Comparison of ENCODE assay signal across 12 cellular contexts in the genomic region with DNA sequence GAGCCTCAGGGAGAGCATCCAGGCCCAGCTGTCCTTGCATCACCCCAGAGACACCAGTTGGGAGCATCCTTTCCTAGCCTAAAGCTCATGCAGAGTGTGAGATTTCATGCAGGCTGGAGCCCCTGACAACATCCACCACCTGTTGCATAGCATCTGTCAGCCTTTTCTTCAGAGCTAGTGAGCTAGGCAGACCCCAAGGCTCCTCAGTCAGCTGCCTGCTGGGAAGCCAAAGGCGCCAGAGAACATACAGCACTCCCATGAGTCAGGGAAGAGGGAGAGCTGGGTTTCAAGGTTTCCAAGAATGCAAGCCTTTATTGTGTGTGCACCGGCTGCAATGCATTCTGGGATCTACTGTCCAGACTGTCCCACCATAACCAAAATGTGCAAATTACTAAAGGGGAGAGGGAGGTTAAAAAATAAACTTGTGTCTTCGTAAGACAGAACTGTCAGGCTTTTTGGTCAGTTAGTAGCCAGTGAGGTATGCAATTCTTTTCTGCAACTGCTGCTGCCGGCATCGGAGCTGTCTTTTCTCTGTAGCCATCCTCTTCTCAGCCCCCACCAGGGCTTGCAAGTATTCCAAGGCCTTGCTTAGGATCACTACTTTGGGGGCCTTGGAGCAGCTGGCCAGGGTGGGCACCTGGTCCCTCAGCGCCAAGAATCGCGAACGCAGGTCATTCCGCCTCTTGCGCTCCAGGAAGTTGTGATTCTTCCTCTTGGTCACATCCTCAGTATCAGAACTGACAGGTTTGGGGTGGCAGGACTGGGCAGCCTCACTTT. TPM values are rescaled to one million over a fixed set of nuclear protein-coding genes. Genes with fewer than 3 reads are reported as not detected.
DNase-seq lines count a peak whose midpoint lies in the region; ATAC-seq lines count a peak whose summit lies in the region.
"Had no signal": no experiment of that assay in that cellular context is flagged by ENCODE, and none has a peak within 500 bp of the region (broad histone marks: within the 10 kb centered on the region; RNA-seq: fewer than 3 reads in every experiment).

No MANE protein-coding gene starts in this region.

- peak; percentile 55 for DNase-seq in AG08396 (ENCODE audit: low spot score)
- peak; percentile 68 for DNase-seq in HT1080 (ENCODE audit: low read depth)
- DNase-seq in SK-MEL-5 (ENCODE audit: low read depth, low spot score) = peak; percentile 28
- peak; percentile 48 for DNase-seq in hepatic stellate cell (ENCODE audit: low spot score)
- DNase-seq in T-helper 1 cell = no peak
- DNase-seq in effector CD8-positive, alpha-beta T cell (lab: John Stamatoyannopoulos, UW) = no peak
- DNase-seq: activated CD4-positive, alpha-beta T cell treated with anti-CD3 and anti-CD28 coated beads, Interleukin-2, amount 10 ng/mL, durations not matched to agents 7 days and 5 days; activated gamma-delta T cell treated with Interleukin-2 at 50 U/mL for 16 hours; GF-D8 had no signal

- in situ Hi-C loops in SK-MEL-5 (cut with HindIII; ENCODE audit: low pct_unique_long_range_greater_than_20kb, low sequenced_read_pairs) = no loop called here

- ATAC-seq in HG03521 (IDR thresholded peaks at IDR 0.05; ENCODE audit: unreplicated experiment) (no peak), HG03439 (IDR thresholded peaks at IDR 0.05; ENCODE audit: unreplicated experiment) (no peak)

RNA-seq across cellular contexts. Expression of gene MYCL, which starts 4.6 kb away (rescaled TPM):
- total RNA-seq in HT1080 (2014; rRNA removed; shearing (Covaris generic)) = 0.40 and 5.6 TPM in 2 replicates
- 1.0 and 1.4 TPM in 2 replicates for polyA plus RNA-seq in HT1080 (2015; cell fraction: cytosol; rRNA removed)
- polyA plus RNA-seq in HT1080 (2015; cell fraction: nucleus; rRNA removed) = 0.98 and 1.8 TPM in 2 replicates
- total RNA-seq in SK-MEL-5 (2014; rRNA removed; shearing (Covaris generic)) = 4.1 and 5.1 TPM in 2 replicates
- polyA plus RNA-seq in SK-MEL-5 (2015; cell fraction: cytosol; rRNA removed) = 6.8 and 8.9 TPM in 2 replicates
- polyA plus RNA-seq in SK-MEL-5 (2015; cell fraction: nucleus; rRNA removed) = 3.3 and 4.0 TPM in 2 replicates
- total RNA-seq: activated CD4-positive, alpha-beta T cell treated with anti-CD3 and anti-CD28 coated beads, Interleukin-2, amount 10 ng/mL, durations not matched to agents 7 days and 5 days had no signal

RNA-seq across cellular contexts. Expression of gene TRIT1, which starts 13.8 kb away (rescaled TPM):
- total RNA-seq in HT1080 (2014; rRNA removed; shearing (Covaris generic)) = 23.0 and 25.6 TPM in 2 replicates
- polyA plus RNA-seq in HT1080 (2015; cell fraction: cytosol; rRNA removed) = 22.7 and 22.8 TPM in 2 replicates
- 36.2 and 43.6 TPM in 2 replicates for polyA plus RNA-seq in HT1080 (2015; cell fraction: nucleus; rRNA removed)
- 41.7 and 43.9 TPM in 2 replicates for total RNA-seq in SK-MEL-5 (2014; rRNA removed; shearing (Covaris generic))
- polyA plus RNA-seq in SK-MEL-5 (2015; cell fraction: cytosol; rRNA removed) = 15.6 and 16.0 TPM in 2 replicates
- polyA plus RNA-seq in SK-MEL-5 (2015; cell fraction: nucleus; rRNA removed) = 57.3 and 69.9 TPM in 2 replicates

RNA-seq across cellular contexts. Expression of gene MFSD2A, which starts 57.8 kb away (rescaled TPM):
- total RNA-seq in HT1080 (2014; rRNA removed; shearing (Covaris generic)) = 0.19 and 0.37 TPM in 2 replicates
- polyA plus RNA-seq in HT1080 (2015; cell fraction: cytosol; rRNA removed) = 0.09 TPM in 2 replicates
- 0.39 and 0.56 TPM in 2 replicates for polyA plus RNA-seq in HT1080 (2015; cell fraction: nucleus; rRNA removed)
- 3.1 and 3.9 TPM in 2 replicates for total RNA-seq in SK-MEL-5 (2014; rRNA removed; shearing (Covaris generic))
- 4.1 and 4.4 TPM in 2 replicates for polyA plus RNA-seq in SK-MEL-5 (2015; cell fraction: cytosol; rRNA removed)
- polyA plus RNA-seq in SK-MEL-5 (2015; cell fraction: nucleus; rRNA removed) = 3.3 and 9.4 TPM in 2 replicates
- total RNA-seq: dermis blood vessel endothelial cell had no signal

Comparison
In these comparisons a context has a peak if more than half of its experiments do, and no peak if none do; other contexts are left out.
1. DNase-seq: peak in AG08396 (single experiment), HT1080 (single experiment), SK-MEL-5 (single experiment) and hepatic stellate cell (single experiment); none in T-helper 1 cell (0 of 5) and effector CD8-positive, alpha-beta T cell (single experiment).